In genomic region chr5:90037646-90038045, GRCh38 we compare ENCODE assay signal across 26 cellular contexts.
DNase-seq lines count a peak whose midpoint lies in the region; ATAC-seq and TF ChIP-seq lines count a peak whose summit lies in the region.
"Had no signal": no experiment of that assay in that cellular context is flagged by ENCODE, and none has a peak within 500 bp of the region (broad histone marks: within the 10 kb centered on the region; RNA-seq: fewer than 3 reads in every experiment).

No MANE protein-coding gene starts in this region.

- no peak overlapping the region for H3K4me3 Mint-ChIP-seq in activated CD4-positive, alpha-beta T cell treated with anti-CD3 and anti-CD28 coated beads, Interleukin-2, amount 10 ng/mL, durations not matched to agents 7 days and 5 days
- H3K4me3 Mint-ChIP-seq: activated naive CD4-positive, alpha-beta T cell treated with anti-CD3 and anti-CD28 coated beads, Interleukin-2, amount 50 U/mL, for 24 hours; CD8-positive, alpha-beta memory T cell; stimulated activated naive B cell treated with anti-CD40 and anti-IgM and Interleukin-4, amounts not matched to agents 10 μg/mL and 1 μg/mL and 100 μg/mL, for 72 hours had no signal

- H3K4me1 ChIP-seq in heart left ventricle (no peaks in the 10 kb centered on the region), left ventricle myocardium inferior (no peaks in the 10 kb centered on the region), smooth muscle cell (ENCODE audit: low read depth) (no peaks in the 10 kb centered on the region)
- H3K4me1 ChIP-seq: A549, psoas muscle, SJSA1, suprapubic skin had no signal

- POLR2A ChIA-PET in activated CD4-positive, alpha-beta T cell treated with anti-CD3 and anti-CD28 coated beads, Interleukin-2, amount 10 ng/mL, durations not matched to agents 7 days and 5 days (lab: Charles Lee): no interaction called here

- 62 to 71% (median 66%) methylated on average over 4 of the region's 4 CpGs for WGBS in heart left ventricle, 4 donors
- 9% methylated on average over 4 of the region's 4 CpGs for WGBS in smooth muscle cell (ENCODE audit: low lambda C conversion rate)

- DNase-seq in heart left ventricle: peak in 2 of 5 donors; percentile 18 to 46
- DNase-seq in left ventricle myocardium inferior: no peak
- peak; percentile 52 for DNase-seq in amniotic stem cell (lab: John Stamatoyannopoulos, UW)
- peak; percentile 51 for DNase-seq in fibroblast of villous mesenchyme (ENCODE audit: low read depth)
- no peak for DNase-seq in smooth muscle cell (lab: John Stamatoyannopoulos, UW; ENCODE audit: unreplicated experiment)
- DNase-seq in activated CD4-positive, alpha-beta T cell treated with anti-CD3 and anti-CD28 coated beads, Interleukin-2, amount 10 ng/mL, durations not matched to agents 7 days and 5 days: no peak
- DNase-seq in activated effector memory CD4-positive, alpha-beta T cell treated with anti-CD3 and anti-CD28 coated beads, Interleukin-2, amount 50 U/mL, for 16 hours: no peak
- no peak for DNase-seq in NCI-H526 (lab: John Stamatoyannopoulos, UW)
- DNase-seq: activated CD4-positive, alpha-beta T cell treated with anti-CD3 and anti-CD28 coated beads for 4 hours; activated T-cell treated with anti-CD3 and anti-CD28 coated beads, Interleukin-2, amount 50 U/mL, for 48 hours; CD8-positive, alpha-beta memory T cell; effector CD8-positive, alpha-beta T cell; erythroblast; GDM1; mammary epithelial cell; MM.1S; NCI-H1417; NCI-H2081; psoas muscle; stimulated activated CD4-positive, alpha-beta T cell treated with anti-CD3 and anti-CD28 coated beads, Interleukin-4, amount 100 ng/mL, for 1 hour; stimulated activated naive B cell treated with anti-CD40 and anti-IgM and Interleukin-4, amounts not matched to agents 10 μg/mL and 1 μg/mL and 100 μg/mL, for 72 hours had no signal

- no peaks in the 10 kb centered on the region for H3K36me3 ChIP-seq in heart left ventricle
- no peaks in the 10 kb centered on the region for H3K36me3 ChIP-seq in left ventricle myocardium inferior
- H3K36me3 ChIP-seq in smooth muscle cell (ENCODE audit: low read depth): peaks cover 4% of the 10 kb centered on the region
- H3K36me3 ChIP-seq: SJSA1, suprapubic skin had no signal

- peaks cover 0 to 50% (median 17%) of the 10 kb centered on the region in 12 donors for H3K9me3 ChIP-seq in heart left ventricle
- peaks cover 61% of the 10 kb centered on the region for H3K9me3 ChIP-seq in left ventricle myocardium inferior (replicated peaks)
- H3K9me3 ChIP-seq in smooth muscle cell (replicated peaks; ENCODE audit: low read depth): peaks cover 4% of the 10 kb centered on the region
- H3K9me3 ChIP-seq: A549, SJSA1 had no signal

- no peak for TF ChIP-seq POLR2A in heart left ventricle (IDR thresholded peaks at IDR 0.05)

- intact Hi-C loops in heart left ventricle (cut with DNase I) (no loop called here), left ventricle myocardium inferior (cut with micrococcal nuclease) (no loop called here)

- peaks cover 7% of the 10 kb centered on the region for H3F3A ChIP-seq in smooth muscle cell (ENCODE audit: low read depth)

- no peak overlapping the region for H2AFZ ChIP-seq in smooth muscle cell (ENCODE audit: low read depth)

- TF ChIP-seq CTCF in heart left ventricle (IDR thresholded peaks at IDR 0.05) (no peak), left ventricle myocardium inferior (IDR thresholded peaks at IDR 0.05; ENCODE audit: borderline replicate concordance) (no peak), fibroblast of villous mesenchyme (IDR thresholded peaks at IDR 0.05; ENCODE audit: insufficient read depth, low read depth, low read length) (no peak), smooth muscle cell (IDR thresholded peaks at IDR 0.05; ENCODE audit: borderline replicate concordance, insufficient read depth, poor library complexity, severe bottlenecking) (no peak)

- no peaks in the 10 kb centered on the region for H4K20me1 ChIP-seq in smooth muscle cell (ENCODE audit: low read depth)

- peak in 3 of 4 donors; percentile 33 to 95 (median 49) for ATAC-seq in heart left ventricle
- ATAC-seq: A549; Panc1; stimulated activated naive B cell treated with anti-CD40 and anti-IgM and Interleukin-4, amounts not matched to agents 10 μg/mL and 1 μg/mL and 100 μg/mL, for 72 hours had no signal

- H3K36me3 Mint-ChIP-seq in activated CD4-positive, alpha-beta T cell treated with anti-CD3 and anti-CD28 coated beads, Interleukin-2, amount 10 ng/mL, durations not matched to agents 7 days and 5 days (ENCODE audit: low read depth): no peaks in the 10 kb centered on the region
- H3K36me3 Mint-ChIP-seq: activated naive CD4-positive, alpha-beta T cell treated with anti-CD3 and anti-CD28 coated beads, Interleukin-2, amount 50 U/mL, for 24 hours; CD8-positive, alpha-beta memory T cell had no signal

- no peaks in the 10 kb centered on the region for H3K27me3 Mint-ChIP-seq in activated CD4-positive, alpha-beta T cell treated with anti-CD3 and anti-CD28 coated beads, Interleukin-2, amount 10 ng/mL, durations not matched to agents 7 days and 5 days
- H3K27me3 Mint-ChIP-seq: activated naive CD4-positive, alpha-beta T cell treated with anti-CD3 and anti-CD28 coated beads, Interleukin-2, amount 50 U/mL, for 24 hours; CD8-positive, alpha-beta memory T cell had no signal

- no peaks in the 10 kb centered on the region for H3K4me1 Mint-ChIP-seq in activated CD4-positive, alpha-beta T cell treated with anti-CD3 and anti-CD28 coated beads, Interleukin-2, amount 10 ng/mL, durations not matched to agents 7 days and 5 days
- H3K4me1 Mint-ChIP-seq: activated naive CD4-positive, alpha-beta T cell treated with anti-CD3 and anti-CD28 coated beads, Interleukin-2, amount 50 U/mL, for 24 hours; CD8-positive, alpha-beta memory T cell; stimulated activated naive B cell treated with anti-CD40 and anti-IgM and Interleukin-4, amounts not matched to agents 10 μg/mL and 1 μg/mL and 100 μg/mL, for 72 hours had no signal

- no peak overlapping the region for H3K27ac Mint-ChIP-seq in activated CD4-positive, alpha-beta T cell treated with anti-CD3 and anti-CD28 coated beads, Interleukin-2, amount 10 ng/mL, durations not matched to agents 7 days and 5 days
- H3K27ac Mint-ChIP-seq: activated naive CD4-positive, alpha-beta T cell treated with anti-CD3 and anti-CD28 coated beads, Interleukin-2, amount 50 U/mL, for 24 hours; CD8-positive, alpha-beta memory T cell; stimulated activated naive B cell treated with anti-CD40 and anti-IgM and Interleukin-4, amounts not matched to agents 10 μg/mL and 1 μg/mL and 100 μg/mL, for 72 hours had no signal

- H3K9me3 Mint-ChIP-seq in activated CD4-positive, alpha-beta T cell treated with anti-CD3 and anti-CD28 coated beads, Interleukin-2, amount 10 ng/mL, durations not matched to agents 7 days and 5 days: peaks cover 15% of the 10 kb centered on the region

- H3K9ac ChIP-seq in smooth muscle cell (ENCODE audit: low read depth): no peak overlapping the region

- H3K27ac ChIP-seq in heart left ventricle (no peak overlapping the region), left ventricle myocardium inferior (replicated peaks) (no peak overlapping the region), smooth muscle cell (ENCODE audit: low read depth) (peak overlapping the region; percentile 67)
- H3K27ac ChIP-seq: A549, psoas muscle, SJSA1, suprapubic skin had no signal

- H3K4me2 ChIP-seq in smooth muscle cell: peak overlapping the region; percentile 52
- H3K4me2 ChIP-seq: A549 had no signal

- H3K79me2 ChIP-seq in smooth muscle cell (ENCODE audit: low read depth): no peaks in the 10 kb centered on the region

- H3K4me3 ChIP-seq in heart left ventricle (no peak overlapping the region), left ventricle myocardium inferior (no peak overlapping the region), fibroblast of villous mesenchyme (ENCODE audit: low read depth, low read length) (no peak overlapping the region), smooth muscle cell (no peak overlapping the region)
- H3K4me3 ChIP-seq: A549, psoas muscle, SJSA1, suprapubic skin had no signal

- CTCF ChIA-PET in activated CD4-positive, alpha-beta T cell treated with anti-CD3 and anti-CD28 coated beads, Interleukin-2, amount 10 ng/mL, durations not matched to agents 7 days and 5 days (lab: Charles Lee): no interaction called here

- no peaks in the 10 kb centered on the region for H3K27me3 ChIP-seq in heart left ventricle
- H3K27me3 ChIP-seq in left ventricle myocardium inferior (ENCODE audit: low read depth): no peaks in the 10 kb centered on the region
- H3K27me3 ChIP-seq in smooth muscle cell (ENCODE audit: low read depth): no peaks in the 10 kb centered on the region
- H3K27me3 ChIP-seq: SJSA1, suprapubic skin had no signal

Comparison
In these comparisons a context has a peak if more than half of its experiments do, and no peak if none do; other contexts are left out.
1. DNase-seq: peak in amniotic stem cell (single experiment) and fibroblast of villous mesenchyme (single experiment); none in left ventricle myocardium inferior (single experiment), smooth muscle cell (single experiment), activated CD4-positive, alpha-beta T cell treated with anti-CD3 and anti-CD28 coated beads, Interleukin-2, amount 10 ng/mL, durations not matched to agents 7 days and 5 days (single experiment), activated effector memory CD4-positive, alpha-beta T cell treated with anti-CD3 and anti-CD28 coated beads, Interleukin-2, amount 50 U/mL, for 16 hours (single experiment) and NCI-H526 (0 of 2).